ENCODE assay signal across 17 cellular contexts in genomic region chr4:156607198-156607498, GRCh38.
"Had no signal": no experiment of that assay in that cellular context is flagged by ENCODE, and none has a peak within 500 bp of the region (broad histone marks: within the 10 kb centered on the region; RNA-seq: fewer than 3 reads in every experiment).

No MANE protein-coding gene starts in this region.

- H3K27me3 ChIP-seq: esophagus squamous epithelium, right atrium auricular region had no signal

- H3K36me3 ChIP-seq: esophagus squamous epithelium, right atrium auricular region had no signal

- H3K4me1 ChIP-seq: esophagus squamous epithelium, right atrium auricular region had no signal

- DNase-seq: activated CD4-positive, alpha-beta T cell treated with anti-CD3 and anti-CD28 coated beads, Interleukin-2, amount 10 ng/mL, durations not matched to agents 7 days and 5 days; activated CD8-positive, alpha-beta T cell treated with anti-CD3 and anti-CD28 coated beads, Interleukin-2, amount 10 ng/mL, durations not matched to agents 7 days and 5 days; activated naive CD4-positive, alpha-beta T cell treated with anti-CD3 and anti-CD28 coated beads, Interleukin-2, amount 50 U/mL, for 16 hours; activated T-cell treated with anti-CD3 and anti-CD28 coated beads, Interleukin-2, amount 50 U/mL, for 4 hours; aorta; dermis blood vessel endothelial cell; effector memory CD4-positive, alpha-beta T cell; esophagus squamous epithelium; mesendoderm; stimulated activated CD4-positive, alpha-beta T cell treated with anti-CD3 and anti-CD28 coated beads, Interleukin-15, amount 100 ng/mL, for 24 hours; stimulated activated CD4-positive, alpha-beta T cell treated with anti-CD3 and anti-CD28 coated beads, Interleukin-2, amount 100 ng/mL, for 48 hours; stimulated activated naive CD8-positive, alpha-beta T cell treated with anti-CD3 and anti-CD28 coated beads, Interleukin-15, amount 100 ng/mL, for 72 hours; T1000 had no signal

- H3K4me3 ChIP-seq: esophagus squamous epithelium, right atrium auricular region, skin epidermis had no signal

- ATAC-seq: activated CD4-positive, CD25-positive, alpha-beta regulatory T cell treated with anti-CD3 and anti-CD28 coated beads, Interleukin-2, amount 50 U/mL, for 24 hours; activated CD8-positive, alpha-beta T cell treated with anti-CD3 and anti-CD28 coated beads, Interleukin-2, amount 10 ng/mL, durations not matched to agents 7 days and 5 days; activated T-cell treated with anti-CD3 and anti-CD28 coated beads, Interleukin-2, amount 50 U/mL, for 4 hours; natural killer cell treated with Interleukin-12 subunit alpha and Interleukin-12 subunit beta and Interleukin-15 and Interleukin-18, amount 100 ng/mL, for 72 hours; stimulated activated naive CD8-positive, alpha-beta T cell treated with anti-CD3 and anti-CD28 coated beads, Interleukin-15, amount 100 ng/mL, for 72 hours had no signal

- H3K27ac ChIP-seq: esophagus squamous epithelium, right atrium auricular region, skin epidermis had no signal

- H3K9me3 ChIP-seq: esophagus squamous epithelium, right atrium auricular region had no signal
